Comparison of ENCODE assay signal across 8 cellular contexts in genomic region chr16:87203060-87203656, GRCh38.
DNase-seq lines count a peak whose midpoint lies in the region; ATAC-seq and TF ChIP-seq lines count a peak whose summit lies in the region.

No MANE protein-coding gene starts in this region.

- TF ChIP-seq CTCF in DND-41 (IDR thresholded peaks at IDR 0.05; ENCODE audit: borderline replicate concordance, extremely low read depth, low read length, poor library complexity, severe bottlenecking) (peak; percentile 89), kidney epithelial cell (IDR thresholded peaks at IDR 0.05; ENCODE audit: insufficient read depth, low read length, poor library complexity, severe bottlenecking) (peak; percentile 95)

- H3K4me3 ChIP-seq in DND-41 (ENCODE audit: low read depth in 1 of 2, low read length in 2 of 2) = no peak overlapping the region
- no peak overlapping the region for H3K4me3 ChIP-seq in kidney epithelial cell (ENCODE audit: low read depth, low read length)

- no peak overlapping the region for H3K4me2 ChIP-seq in DND-41 (ENCODE audit: insufficient read depth, low read length)

- H3K79me2 ChIP-seq in DND-41 (ENCODE audit: insufficient read depth, low read length) = no peaks in the 10 kb centered on the region

- no peaks in the 10 kb centered on the region for H3K9me3 ChIP-seq in DND-41 (ENCODE audit: insufficient read depth, low read length, severe bottlenecking)

- no peaks in the 10 kb centered on the region for H3K27me3 ChIP-seq in DND-41 (ENCODE audit: insufficient read depth, low read length, poor library complexity)
- H3K27me3 ChIP-seq in kidney epithelial cell (ENCODE audit: control insufficient read depth, insufficient read depth, low read length) = no peaks in the 10 kb centered on the region

- no peaks in the 10 kb centered on the region for H4K20me1 ChIP-seq in DND-41 (ENCODE audit: insufficient read depth, low read length)

- DNase-seq in DND-41 (peak; percentile 47), HuH-7.5 (ENCODE audit: low spot score) (peak; percentile 95), brain pericyte (ENCODE audit: low read depth, low spot score) (peak; percentile 75), kidney epithelial cell (ENCODE audit: low read depth) (peak; percentile 29)
- DNase-seq in stimulated activated CD4-positive, alpha-beta T cell treated with anti-CD3 and anti-CD28 coated beads, TNF-alpha, amount 100 ng/mL, for 24 hours (ENCODE audit: low read depth in 3 of 3) = peak in 2 of 3 experiments; percentile 4 to 58

- no peak overlapping the region for H2AFZ ChIP-seq in DND-41 (ENCODE audit: low read depth, low read length)

- no peak overlapping the region for H3K27ac ChIP-seq in DND-41 (ENCODE audit: low read length)

- no peaks in the 10 kb centered on the region for H3K4me1 ChIP-seq in DND-41 (ENCODE audit: insufficient read depth, low read length)

- H3K36me3 ChIP-seq in DND-41 (ENCODE audit: insufficient read depth, low read length) (no peaks in the 10 kb centered on the region), kidney epithelial cell (ENCODE audit: control insufficient read depth, insufficient read depth, low read length) (no peaks in the 10 kb centered on the region)

- ATAC-seq in DND-41 (ENCODE audit: insufficient read depth, low read depth) = peak; percentile 76; the same call in 2 of the 3 replicates
- ATAC-seq in SK-N-SH treated with all-trans-retinoic acid at 6 μM for 48 hours = peak; percentile 97
- ATAC-seq in HG02678 (IDR thresholded peaks at IDR 0.05; ENCODE audit: unreplicated experiment) = no peak
- no peak for ATAC-seq in HG02623 (IDR thresholded peaks at IDR 0.05; ENCODE audit: unreplicated experiment)

- H3K9ac ChIP-seq in DND-41 (ENCODE audit: low read depth, low read length) = no peak overlapping the region

TF ChIP-seq in SK-N-SH treated with all-trans-retinoic acid at 6 μM for 48 hours, 23 proteins besides CTCF, POLR2A, EP300 and RAD21:
- TF ChIP-seq TCF4 (CRISPR knock-in tag; IDR thresholded peaks at IDR 0.05; ENCODE audit: borderline replicate concordance) (no peak), ARNTL (CRISPR knock-in tag; IDR thresholded peaks at IDR 0.05; ENCODE audit: borderline replicate concordance, low read depth) (no peak), SNAI2 (CRISPR knock-in tag; IDR thresholded peaks at IDR 0.05) (no peak), ZFP3 (CRISPR knock-in tag; IDR thresholded peaks at IDR 0.05) (no peak), TSHZ2 (CRISPR knock-in tag; IDR thresholded peaks at IDR 0.05) (no peak), POU6F1 (CRISPR knock-in tag; IDR thresholded peaks at IDR 0.05; ENCODE audit: borderline replicate concordance, low read depth) (no peak), CSRNP3 (CRISPR knock-in tag; IDR thresholded peaks at IDR 0.05) (no peak), PATZ1 (CRISPR knock-in tag; IDR thresholded peaks at IDR 0.05; ENCODE audit: borderline replicate concordance) (no peak), ESRRG (CRISPR knock-in tag; IDR thresholded peaks at IDR 0.05) (no peak), ZFP30 (CRISPR knock-in tag; IDR thresholded peaks at IDR 0.05) (no peak), PPARA (CRISPR knock-in tag; IDR thresholded peaks at IDR 0.05; ENCODE audit: borderline replicate concordance) (no peak), ZNF8 (CRISPR knock-in tag; IDR thresholded peaks at IDR 0.05) (no peak), TOX (CRISPR knock-in tag; IDR thresholded peaks at IDR 0.05; ENCODE audit: borderline replicate concordance) (no peak), BACH2 (CRISPR knock-in tag; IDR thresholded peaks at IDR 0.05; ENCODE audit: borderline replicate concordance) (no peak), OSR1 (CRISPR knock-in tag; IDR thresholded peaks at IDR 0.05) (no peak), CSDC2 (CRISPR knock-in tag; IDR thresholded peaks at IDR 0.05) (no peak), GLIS3 (CRISPR knock-in tag; IDR thresholded peaks at IDR 0.05) (no peak), ZC3H10 (CRISPR knock-in tag; IDR thresholded peaks at IDR 0.05) (no peak), ISL1 (CRISPR knock-in tag; IDR thresholded peaks at IDR 0.05) (no peak)
- TF ChIP-seq, protein P1, sequence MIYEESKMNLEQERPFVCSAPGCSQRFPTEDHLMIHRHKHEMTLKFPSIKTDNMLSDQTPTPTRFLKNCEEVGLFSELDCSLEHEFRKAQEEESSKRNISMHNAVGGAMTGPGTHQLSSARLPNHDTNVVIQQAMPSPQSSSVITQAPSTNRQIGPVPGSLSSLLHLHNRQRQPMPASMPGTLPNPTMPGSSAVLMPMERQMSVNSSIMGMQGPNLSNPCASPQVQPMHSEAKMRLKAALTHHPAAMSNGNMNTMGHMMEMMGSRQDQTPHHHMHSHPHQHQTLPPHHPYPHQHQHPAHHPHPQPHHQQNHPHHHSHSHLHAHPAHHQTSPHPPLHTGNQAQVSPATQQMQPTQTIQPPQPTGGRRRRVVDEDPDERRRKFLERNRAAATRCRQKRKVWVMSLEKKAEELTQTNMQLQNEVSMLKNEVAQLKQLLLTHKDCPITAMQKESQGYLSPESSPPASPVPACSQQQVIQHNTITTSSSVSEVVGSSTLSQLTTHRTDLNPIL (CRISPR knock-in tag; IDR thresholded peaks at IDR 0.05; ENCODE audit: low read depth) = no peak

Comparison
In these comparisons a context has a peak if more than half of its experiments do, and no peak if none do; other contexts are left out.
1. ATAC-seq: peak in DND-41 (single experiment) and SK-N-SH treated with all-trans-retinoic acid at 6 μM for 48 hours (single experiment); none in HG02678 (single experiment) and HG02623 (single experiment).
2. DNase-seq: peak in every context shown above with its lines; median percentile 95 in HuH-7.5; 75 in brain pericyte; 47 in DND-41; 31 in stimulated activated CD4-positive, alpha-beta T cell treated with anti-CD3 and anti-CD28 coated beads, TNF-alpha, amount 100 ng/mL, for 24 hours; 29 in kidney epithelial cell.